9 cellular contexts compared by ENCODE assay signal in genomic region chr12:45988259-45988658, GRCh38. TPM values are rescaled to one million over a fixed set of nuclear protein-coding genes. Genes with fewer than 3 reads are reported as not detected.
DNase-seq lines count a peak whose midpoint lies in the region; ATAC-seq and TF ChIP-seq lines count a peak whose summit lies in the region.
"Had no signal": no experiment of that assay in that cellular context is flagged by ENCODE, and none has a peak within 500 bp of the region (broad histone marks: within the 10 kb centered on the region; RNA-seq: fewer than 3 reads in every experiment).

No MANE protein-coding gene starts in this region.

- H3K9me3 ChIP-seq in MG63 (no peaks in the 10 kb centered on the region), osteoblast (ENCODE audit: low read depth, low read length) (no peaks in the 10 kb centered on the region)

- peak overlapping the region; percentile 89 for H3K4me2 ChIP-seq in osteoblast (ENCODE audit: insufficient read depth, low read length)

- peaks cover 38% of the 10 kb centered on the region for H4K20me1 ChIP-seq in osteoblast (ENCODE audit: insufficient read depth, low read length)

- no peak for ATAC-seq in activated CD4-positive, CD25-positive, alpha-beta regulatory T cell treated with anti-CD3 and anti-CD28 coated beads, Interleukin-2, amount 50 U/mL, for 24 hours
- no peak for ATAC-seq in HG02938 (IDR thresholded peaks at IDR 0.05; ENCODE audit: unreplicated experiment)

- H3K27ac Mint-ChIP-seq in dendritic cell treated with granulocyte-macrophage colony-stimulating factor and Interleukin-4, amounts not matched to agents 40 ng/mL and 50 ng/mL, for 4 days, result peak overlapping the region; percentile 99

- no peak overlapping the region for H2AFZ ChIP-seq in osteoblast (ENCODE audit: low read length)

- peak overlapping the region; percentile 24 for H3K4me3 Mint-ChIP-seq in dendritic cell treated with granulocyte-macrophage colony-stimulating factor and Interleukin-4, amounts not matched to agents 40 ng/mL and 50 ng/mL, for 4 days

- peaks cover 60% of the 10 kb centered on the region for H3K36me3 Mint-ChIP-seq in dendritic cell treated with granulocyte-macrophage colony-stimulating factor and Interleukin-4, amounts not matched to agents 40 ng/mL and 50 ng/mL, for 4 days (ENCODE audit: low read depth)

- H3K27me3 ChIP-seq in MG63, result no peaks in the 10 kb centered on the region
- H3K27me3 ChIP-seq in osteoblast (ENCODE audit: insufficient read depth, low read length), result no peaks in the 10 kb centered on the region

- TF ChIP-seq CTCF in osteoblast (IDR thresholded peaks at IDR 0.05; ENCODE audit: extremely low read depth, low read depth, low read length), result no peak

- H3K79me2 ChIP-seq in osteoblast (ENCODE audit: insufficient read depth, low read length), result peaks cover 71% of the 10 kb centered on the region

- DNase-seq in GM04503 (ENCODE audit: low read depth), result peak; percentile 23
- DNase-seq in MG63, result no peak
- no peak for DNase-seq in osteoblast (ENCODE audit: insufficient read length, low spot score, missing footprints)
- DNase-seq in LoVo (ENCODE audit: low spot score), result no peak
- DNase-seq: activated CD4-positive, alpha-beta T cell treated with anti-CD3 and anti-CD28 coated beads, Interleukin-2, amount 50 U/mL, for 4 hours; NCI-H1105 had no signal

- peaks cover 25% of the 10 kb centered on the region for H3K4me1 ChIP-seq in osteoblast (ENCODE audit: insufficient read depth, low read length)

- peaks cover 60% of the 10 kb centered on the region for H3K4me1 Mint-ChIP-seq in dendritic cell treated with granulocyte-macrophage colony-stimulating factor and Interleukin-4, amounts not matched to agents 40 ng/mL and 50 ng/mL, for 4 days (ENCODE audit: low read depth)

- peak overlapping the region; percentile 95 for H3K27ac ChIP-seq in osteoblast (ENCODE audit: low read depth, low read length)

- peak overlapping the region; percentile 96 for H3K4me3 ChIP-seq in MG63
- H3K4me3 ChIP-seq in osteoblast (ENCODE audit: insufficient read depth, low read length), result peak overlapping the region; percentile 97

- H3K36me3 ChIP-seq in MG63 (peaks cover 30% of the 10 kb centered on the region), osteoblast (ENCODE audit: insufficient read depth, low read length) (peaks cover 7% of the 10 kb centered on the region)

- H3K27me3 Mint-ChIP-seq in dendritic cell treated with granulocyte-macrophage colony-stimulating factor and Interleukin-4, amounts not matched to agents 40 ng/mL and 50 ng/mL, for 4 days, result no peaks in the 10 kb centered on the region

- H3K9me3 Mint-ChIP-seq in dendritic cell treated with granulocyte-macrophage colony-stimulating factor and Interleukin-4, amounts not matched to agents 40 ng/mL and 50 ng/mL, for 4 days, result peaks cover 9% of the 10 kb centered on the region

- intact Hi-C loops in dendritic cell treated with granulocyte-macrophage colony-stimulating factor and Interleukin-4, amounts not matched to agents 40 ng/mL and 50 ng/mL, for 4 days (cut with micrococcal nuclease), result no loop called here

RNA-seq across cellular contexts. Expression of gene SCAF11, which starts 2.1 kb away (rescaled TPM):
- total RNA-seq in MG63 (2014; rRNA removed; shearing (Covaris generic); ENCODE audit: low replicate concordance), result 57.2 and 78.3 TPM in 2 replicates
- total RNA-seq in osteoblast, result 132 and 138 TPM in 2 replicates
